Comparison of ENCODE assay signal across 12 cellular contexts in genomic region chr3:34881026-34881425, GRCh38.
"Had no signal": no experiment of that assay in that cellular context is flagged by ENCODE, and none has a peak within 500 bp of the region (broad histone marks: within the 10 kb centered on the region; RNA-seq: fewer than 3 reads in every experiment).

No MANE protein-coding gene starts in this region.

- H3K4me3 Mint-ChIP-seq: activated naive CD4-positive, alpha-beta T cell treated with anti-CD3 and anti-CD28 coated beads for 36 hours; activated T-helper 17 cell treated with anti-CD3 and anti-CD28 coated beads, Interleukin-2, amount 50 U/mL, for 72 hours; naive B cell had no signal

- H3K9me3 Mint-ChIP-seq: activated naive CD4-positive, alpha-beta T cell treated with anti-CD3 and anti-CD28 coated beads for 36 hours; activated T-helper 17 cell treated with anti-CD3 and anti-CD28 coated beads, Interleukin-2, amount 50 U/mL, for 72 hours had no signal

- H3K27ac Mint-ChIP-seq: activated naive CD4-positive, alpha-beta T cell treated with anti-CD3 and anti-CD28 coated beads for 36 hours; activated T-helper 17 cell treated with anti-CD3 and anti-CD28 coated beads, Interleukin-2, amount 50 U/mL, for 72 hours had no signal

- DNase-seq: activated CD4-positive, alpha-beta T cell treated with anti-CD3 and anti-CD28 coated beads for 4 hours; activated CD8-positive, alpha-beta memory T cell treated with anti-CD3 and anti-CD28 coated beads for 24 hours; activated naive CD4-positive, alpha-beta T cell treated with anti-CD3 and anti-CD28 coated beads for 36 hours; colonic mucosa; effector CD4-positive, alpha-beta T cell; foreskin keratinocyte; head of caudate nucleus; left cardiac atrium; naive B cell; small intestine; thyroid gland had no signal

- ATAC-seq: activated T-helper 17 cell treated with anti-CD3 and anti-CD28 coated beads, Interleukin-2, amount 50 U/mL, for 72 hours; foreskin keratinocyte; left cardiac atrium had no signal

- H3K4me1 Mint-ChIP-seq: activated T-helper 17 cell treated with anti-CD3 and anti-CD28 coated beads, Interleukin-2, amount 50 U/mL, for 72 hours; naive B cell had no signal

- H3K36me3 Mint-ChIP-seq: naive B cell had no signal
